8 cellular contexts compared by ENCODE assay signal in genomic region chr19:3450796-3451411, GRCh38. TPM values are rescaled to one million over a fixed set of nuclear protein-coding genes. Genes with fewer than 3 reads are reported as not detected.
DNase-seq lines count a peak whose midpoint lies in the region; ATAC-seq and TF ChIP-seq lines count a peak whose summit lies in the region.

No MANE protein-coding gene starts in this region.

- H3K4me3 Mint-ChIP-seq in H9 = no peak overlapping the region

- no peak overlapping the region for H3K4me2 ChIP-seq in H9 (ENCODE audit: insufficient read depth, insufficient read length, low read length)

- H3K23ac ChIP-seq in H9 (ENCODE audit: insufficient read length, low read depth, low read length) = no peak overlapping the region

- H3K9me3 Mint-ChIP-seq in H9 = no peaks in the 10 kb centered on the region

- no peak overlapping the region for H3K56ac ChIP-seq in H9 (ENCODE audit: insufficient read length, low read depth, low read length)

- no peaks in the 10 kb centered on the region for H3K4me1 Mint-ChIP-seq in H9

- H2AK5ac ChIP-seq in H9 (ENCODE audit: insufficient read length, low read length) = no peak overlapping the region

- no peak overlapping the region for H2BK15ac ChIP-seq in H9 (ENCODE audit: low read depth, low read length)

- H3K4ac ChIP-seq in H9 (ENCODE audit: low read depth, low read length) = no peak overlapping the region

- no peak overlapping the region for H4K91ac ChIP-seq in H9 (ENCODE audit: insufficient read length, low read depth, low read length)

- H3K27ac Mint-ChIP-seq in H9 = peak overlapping the region in 1 of 3 experiments; percentile 87; a peak in 1 of 7 replicates

- no peak overlapping the region for H4K8ac ChIP-seq in H9 (replicated peaks; ENCODE audit: insufficient read length, low read depth, low read length)

- peak; percentile 64 for DNase-seq in HPDE6-E6E7 (ENCODE audit: extremely low spot score)
- DNase-seq in amniotic epithelial cell (ENCODE audit: low read depth) = peak; percentile 100
- peak; percentile 35 for DNase-seq in inferior parietal cortex (ENCODE audit: extremely low spot score)
- DNase-seq in stromal cell of bone marrow (ENCODE audit: low read depth) = peak; percentile 99
- no peak for DNase-seq in GM19238 (ENCODE audit: insufficient read length, low spot score)
- DNase-seq in GF-D8 (lab: John Stamatoyannopoulos, UW) = no peak
- no peak for DNase-seq in H9

- no peak overlapping the region for H3T11ph ChIP-seq in H9 (ENCODE audit: low read length)

- H3K27ac ChIP-seq in H9 (ENCODE audit: insufficient read length, low read depth, low read length) = no peak overlapping the region

- H2BK12ac ChIP-seq in H9 (ENCODE audit: insufficient read length, low read depth, low read length) = no peak overlapping the region

- H3K9ac ChIP-seq in H9 (ENCODE audit: extremely low read depth, insufficient read length, low read length) = no peak overlapping the region

- H3K18ac ChIP-seq in H9 (ENCODE audit: insufficient read length, low read depth, low read length) = no peak overlapping the region

- H3K36me3 Mint-ChIP-seq in H9 (ENCODE audit: insufficient read depth in 1 of 3, low read depth in 3 of 3) = no peaks in the 10 kb centered on the region

- H2BK120ac ChIP-seq in H9 (ENCODE audit: low read depth, low read length, poor library complexity, severe bottlenecking) = no peak overlapping the region

- no peaks in the 10 kb centered on the region for H3K23me2 ChIP-seq in H9 (ENCODE audit: insufficient read length, low read depth, low read length, poor library complexity, severe bottlenecking)

- peaks cover 2% of the 10 kb centered on the region for H4K20me1 ChIP-seq in H9 (ENCODE audit: control insufficient read depth, insufficient read depth, insufficient read length)

- H3K79me2 ChIP-seq in H9 (ENCODE audit: insufficient read depth, low read length) = no peaks in the 10 kb centered on the region

- H3K4me1 ChIP-seq in H9 (ENCODE audit: insufficient read depth, low read length) = no peaks in the 10 kb centered on the region

- H4K5ac ChIP-seq in H9 (ENCODE audit: insufficient read length, low read depth, low read length) = no peak overlapping the region

- H3K79me1 ChIP-seq in H9 (ENCODE audit: insufficient read depth, low read depth, low read length, poor library complexity, severe bottlenecking) = no peaks in the 10 kb centered on the region

- H3K27me3 Mint-ChIP-seq in H9 (ENCODE audit: low read depth) = no peaks in the 10 kb centered on the region; the same call in 1 of the 2 replicates

- ATAC-seq in GM19035 (IDR thresholded peaks at IDR 0.05; ENCODE audit: unreplicated experiment) = no peak

- H3K9me3 ChIP-seq in H9 (ENCODE audit: control insufficient read depth, low read depth, low read length) = no peaks in the 10 kb centered on the region

- no peak overlapping the region for H2BK20ac ChIP-seq in H9 (ENCODE audit: low read depth, low read length, poor library complexity, severe bottlenecking)

- no CpG with 5 or more reads among the region's 12 CpGs for WGBS in H9 (ENCODE audit: extremely low coverage, insufficient read length, low lambda C conversion rate)

- TF ChIP-seq CTCF in H9 (conservative IDR thresholded peaks at IDR 0.05) = no peak

- no peak overlapping the region for H3K14ac ChIP-seq in H9 (ENCODE audit: insufficient read depth, low read length)

- H3K27me3 ChIP-seq in H9 (ENCODE audit: insufficient read depth, low read length) = no peaks in the 10 kb centered on the region

- H2BK5ac ChIP-seq in H9 (ENCODE audit: insufficient read length, low read length) = no peak overlapping the region

- no peak overlapping the region for H2AFZ ChIP-seq in H9 (ENCODE audit: low read length)

RNA-seq across cellular contexts. Expression of gene SMIM24, which starts 29.4 kb away (rescaled TPM):
- total RNA-seq in H9 (2021) = 1.3 and 1.9 TPM in 2 replicates

RNA-seq across cellular contexts. Expression of gene SMIM44, which starts 32.3 kb away (rescaled TPM):
- not detected in 2 replicates for total RNA-seq in H9 (2021)

RNA-seq across cellular contexts. Expression of gene DOHH, which starts 49.6 kb away (rescaled TPM):
- total RNA-seq in H9 (2021) = 16.5 and 18.1 TPM in 2 replicates

RNA-seq across cellular contexts. Expression of gene FZR1, which starts 55.2 kb away (rescaled TPM):
- total RNA-seq in H9 (2021) = 46.0 and 51.4 TPM in 2 replicates

Comparison
In these comparisons a context has a peak if more than half of its experiments do, and no peak if none do; other contexts are left out.
1. DNase-seq: peak in HPDE6-E6E7 (single experiment), amniotic epithelial cell (single experiment), inferior parietal cortex (single experiment) and stromal cell of bone marrow (single experiment); none in GM19238 (single experiment), GF-D8 (single experiment) and H9 (single experiment).